ENCODE assay signal across 5 cellular contexts in the genomic region with DNA sequence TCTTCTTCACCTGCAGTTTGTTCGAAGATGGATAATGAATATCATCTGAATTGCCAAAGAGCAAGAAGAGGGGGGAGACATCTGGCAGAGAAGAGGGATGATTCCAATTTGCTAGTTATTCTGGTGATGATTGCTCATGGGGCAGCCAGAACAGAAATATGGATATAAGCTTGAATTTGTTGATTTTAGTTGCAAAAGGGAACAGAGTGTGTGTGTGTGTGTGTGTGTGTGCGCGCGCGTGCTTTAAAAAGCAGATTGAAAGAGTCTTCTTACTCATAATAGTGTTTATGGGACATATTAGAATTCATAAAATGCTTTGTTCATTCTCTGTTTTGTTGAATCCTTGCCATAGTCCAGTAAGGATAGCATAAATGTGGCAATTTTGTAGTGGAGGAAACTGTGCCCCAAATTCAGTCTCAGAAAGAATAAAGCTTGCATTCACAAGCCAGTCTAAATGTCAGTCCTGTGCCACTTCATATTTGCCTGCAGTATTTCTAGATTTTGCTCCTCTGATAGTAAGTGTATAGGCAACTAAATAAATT.
"Had no signal": no experiment of that assay in that cellular context is flagged by ENCODE, and none has a peak within 500 bp of the region (broad histone marks: within the 10 kb centered on the region; RNA-seq: fewer than 3 reads in every experiment).

No MANE protein-coding gene starts in this region.

- DNase-seq: H9, HCEC 1CT, IMR-90 had no signal

- H3K4me3 ChIP-seq: GM23338, K562 had no signal
